2 cellular contexts compared by ENCODE assay signal in the genomic region with DNA sequence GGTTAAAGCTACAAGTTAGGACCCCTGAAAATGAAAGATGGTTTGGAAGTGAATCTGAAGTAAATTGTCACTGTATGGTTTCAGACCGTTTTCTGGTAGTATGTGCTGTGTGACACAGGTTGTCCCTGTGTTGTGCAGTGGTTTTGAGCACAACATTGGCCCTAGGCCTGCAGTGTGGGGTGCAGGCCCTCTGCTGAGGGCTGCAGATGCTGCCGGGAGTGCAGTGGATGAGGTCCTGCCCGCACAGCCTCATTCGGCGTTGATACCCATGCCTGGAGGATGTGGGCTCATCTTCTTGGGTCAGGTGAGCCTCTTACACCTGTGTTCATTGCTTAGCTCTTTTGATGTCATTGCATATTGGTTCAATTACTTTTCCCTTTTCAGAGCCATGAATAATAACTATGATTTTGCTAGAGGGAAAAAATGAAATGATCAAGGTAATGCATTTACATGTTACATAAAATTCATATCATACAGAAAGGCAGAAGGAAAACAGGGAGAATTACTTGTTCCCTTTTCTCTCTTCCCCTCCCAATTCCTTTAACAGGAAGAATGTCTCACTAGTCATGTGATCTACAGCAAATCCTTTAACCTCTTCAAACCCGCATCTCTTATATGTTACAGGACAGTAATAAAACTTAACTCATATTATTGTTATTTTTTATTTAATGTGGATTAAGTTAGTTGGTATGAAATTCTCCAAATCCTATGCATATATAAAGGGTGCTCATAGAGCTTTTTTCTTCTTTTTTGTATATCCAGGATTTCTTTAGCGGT.
TF ChIP-seq lines count a peak whose summit lies in the region.

No MANE protein-coding gene starts in this region.

TF ChIP-seq in SK-N-SH treated with all-trans-retinoic acid at 6 μM for 48 hours, 23 proteins besides CTCF, POLR2A, EP300 and RAD21 (continued from another document):
- no peak for TF ChIP-seq TOX (CRISPR knock-in tag; IDR thresholded peaks at IDR 0.05; ENCODE audit: borderline replicate concordance)

TF ChIP-seq in H1, 55 proteins besides CTCF, POLR2A, EP300 and RAD21 (continued from another document):
- TF ChIP-seq, protein P1, sequence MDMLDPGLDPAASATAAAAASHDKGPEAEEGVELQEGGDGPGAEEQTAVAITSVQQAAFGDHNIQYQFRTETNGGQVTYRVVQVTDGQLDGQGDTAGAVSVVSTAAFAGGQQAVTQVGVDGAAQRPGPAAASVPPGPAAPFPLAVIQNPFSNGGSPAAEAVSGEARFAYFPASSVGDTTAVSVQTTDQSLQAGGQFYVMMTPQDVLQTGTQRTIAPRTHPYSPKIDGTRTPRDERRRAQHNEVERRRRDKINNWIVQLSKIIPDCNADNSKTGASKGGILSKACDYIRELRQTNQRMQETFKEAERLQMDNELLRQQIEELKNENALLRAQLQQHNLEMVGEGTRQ (IDR thresholded peaks at IDR 0.05; ENCODE audit: low read length): peak; percentile 18; the same call in 1 of the 2 replicates
